2 cellular contexts compared by ENCODE assay signal in the genomic region with DNA sequence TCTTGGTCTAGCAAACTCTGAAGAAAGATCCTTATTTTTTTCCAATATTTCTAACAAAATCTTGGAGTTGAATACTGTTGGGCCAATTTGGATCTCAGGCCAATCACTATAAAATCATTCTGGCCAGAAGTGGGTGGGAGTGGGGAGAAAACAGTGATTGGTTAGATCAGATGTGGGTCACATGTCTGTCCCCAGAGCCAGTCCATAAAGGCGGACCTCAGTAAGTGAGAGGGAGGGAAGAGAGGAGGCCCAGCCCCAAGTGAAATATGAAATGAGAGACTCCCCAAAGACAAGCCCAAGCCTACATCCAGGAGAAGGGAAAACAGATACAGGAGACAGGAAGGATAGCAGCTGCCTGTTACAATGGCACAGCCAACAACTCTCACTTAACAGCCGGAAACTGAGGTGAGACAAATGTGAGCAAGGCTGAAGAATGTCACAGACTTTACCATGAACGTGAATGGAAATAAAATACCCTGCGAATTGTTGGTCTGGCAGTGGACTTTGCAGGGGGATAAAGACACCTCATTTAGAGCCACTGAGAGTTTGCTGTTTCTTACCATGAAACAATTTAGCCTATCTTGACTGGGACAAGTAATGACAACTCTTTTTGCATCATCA.
TF ChIP-seq lines count a peak whose summit lies in the region.

No MANE protein-coding gene starts in this region.

TF ChIP-seq in HepG2, 621 proteins besides CTCF, POLR2A, EP300 and RAD21:
- no peak for TF ChIP-seq NAIF1 (CRISPR knock-in tag; IDR thresholded peaks at IDR 0.05; ENCODE audit: borderline replicate concordance)
- TF ChIP-seq, protein P1, sequence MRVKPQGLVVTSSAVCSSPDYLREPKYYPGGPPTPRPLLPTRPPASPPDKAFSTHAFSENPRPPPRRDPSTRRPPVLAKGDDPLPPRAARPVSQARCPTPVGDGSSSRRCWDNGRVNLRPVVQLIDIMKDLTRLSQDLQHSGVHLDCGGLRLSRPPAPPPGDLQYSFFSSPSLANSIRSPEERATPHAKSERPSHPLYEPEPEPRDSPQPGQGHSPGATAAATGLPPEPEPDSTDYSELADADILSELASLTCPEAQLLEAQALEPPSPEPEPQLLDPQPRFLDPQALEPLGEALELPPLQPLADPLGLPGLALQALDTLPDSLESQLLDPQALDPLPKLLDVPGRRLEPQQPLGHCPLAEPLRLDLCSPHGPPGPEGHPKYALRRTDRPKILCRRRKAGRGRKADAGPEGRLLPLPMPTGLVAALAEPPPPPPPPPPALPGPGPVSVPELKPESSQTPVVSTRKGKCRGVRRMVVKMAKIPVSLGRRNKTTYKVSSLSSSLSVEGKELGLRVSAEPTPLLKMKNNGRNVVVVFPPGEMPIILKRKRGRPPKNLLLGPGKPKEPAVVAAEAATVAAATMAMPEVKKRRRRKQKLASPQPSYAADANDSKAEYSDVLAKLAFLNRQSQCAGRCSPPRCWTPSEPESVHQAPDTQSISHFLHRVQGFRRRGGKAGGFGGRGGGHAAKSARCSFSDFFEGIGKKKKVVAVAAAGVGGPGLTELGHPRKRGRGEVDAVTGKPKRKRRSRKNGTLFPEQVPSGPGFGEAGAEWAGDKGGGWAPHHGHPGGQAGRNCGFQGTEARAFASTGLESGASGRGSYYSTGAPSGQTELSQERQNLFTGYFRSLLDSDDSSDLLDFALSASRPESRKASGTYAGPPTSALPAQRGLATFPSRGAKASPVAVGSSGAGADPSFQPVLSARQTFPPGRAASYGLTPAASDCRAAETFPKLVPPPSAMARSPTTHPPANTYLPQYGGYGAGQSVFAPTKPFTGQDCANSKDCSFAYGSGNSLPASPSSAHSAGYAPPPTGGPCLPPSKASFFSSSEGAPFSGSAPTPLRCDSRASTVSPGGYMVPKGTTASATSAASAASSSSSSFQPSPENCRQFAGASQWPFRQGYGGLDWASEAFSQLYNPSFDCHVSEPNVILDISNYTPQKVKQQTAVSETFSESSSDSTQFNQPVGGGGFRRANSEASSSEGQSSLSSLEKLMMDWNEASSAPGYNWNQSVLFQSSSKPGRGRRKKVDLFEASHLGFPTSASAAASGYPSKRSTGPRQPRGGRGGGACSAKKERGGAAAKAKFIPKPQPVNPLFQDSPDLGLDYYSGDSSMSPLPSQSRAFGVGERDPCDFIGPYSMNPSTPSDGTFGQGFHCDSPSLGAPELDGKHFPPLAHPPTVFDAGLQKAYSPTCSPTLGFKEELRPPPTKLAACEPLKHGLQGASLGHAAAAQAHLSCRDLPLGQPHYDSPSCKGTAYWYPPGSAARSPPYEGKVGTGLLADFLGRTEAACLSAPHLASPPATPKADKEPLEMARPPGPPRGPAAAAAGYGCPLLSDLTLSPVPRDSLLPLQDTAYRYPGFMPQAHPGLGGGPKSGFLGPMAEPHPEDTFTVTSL (CRISPR knock-in tag; IDR thresholded peaks at IDR 0.05; ENCODE audit: borderline replicate concordance), result no peak
- no peak for TF ChIP-seq NFYC (CRISPR knock-in tag; IDR thresholded peaks at IDR 0.05)
- TF ChIP-seq RARG (CRISPR knock-in tag; IDR thresholded peaks at IDR 0.05; ENCODE audit: low read depth), result no peak
- TF ChIP-seq HNRNPL (IDR thresholded peaks at IDR 0.05; ENCODE audit: low read depth, low read length), result no peak
- no peak for TF ChIP-seq REXO4 (CRISPR knock-in tag; IDR thresholded peaks at IDR 0.05; ENCODE audit: borderline replicate concordance)
TF ChIP-seq in HepG2: peak in this region for 0.

TF ChIP-seq in GM12878, 131 proteins besides CTCF, POLR2A, EP300 and RAD21:
- TF ChIP-seq NFIC (IDR thresholded peaks at IDR 0.05; ENCODE audit: low read depth, low read length), result no peak
- no peak for TF ChIP-seq JUND (IDR thresholded peaks at IDR 0.05; ENCODE audit: low read depth, low read length)
- no peak for TF ChIP-seq HCFC1 (IDR thresholded peaks at IDR 0.05; ENCODE audit: low read length)
- no peak for TF ChIP-seq EZH2 (IDR thresholded peaks at IDR 0.05; ENCODE audit: borderline replicate concordance, control insufficient read depth, low read depth, low read length)
- no peak for TF ChIP-seq ZNF384 (IDR thresholded peaks at IDR 0.05; ENCODE audit: borderline replicate concordance, low read depth, low read length)
- no peak for TF ChIP-seq NRF1 (conservative IDR thresholded peaks at IDR 0.05; ENCODE audit: low read depth, low read length)
- TF ChIP-seq CHD4 (IDR thresholded peaks at IDR 0.05), result no peak
- TF ChIP-seq FOXK2 (IDR thresholded peaks at IDR 0.05), result no peak
- TF ChIP-seq, protein P2, sequence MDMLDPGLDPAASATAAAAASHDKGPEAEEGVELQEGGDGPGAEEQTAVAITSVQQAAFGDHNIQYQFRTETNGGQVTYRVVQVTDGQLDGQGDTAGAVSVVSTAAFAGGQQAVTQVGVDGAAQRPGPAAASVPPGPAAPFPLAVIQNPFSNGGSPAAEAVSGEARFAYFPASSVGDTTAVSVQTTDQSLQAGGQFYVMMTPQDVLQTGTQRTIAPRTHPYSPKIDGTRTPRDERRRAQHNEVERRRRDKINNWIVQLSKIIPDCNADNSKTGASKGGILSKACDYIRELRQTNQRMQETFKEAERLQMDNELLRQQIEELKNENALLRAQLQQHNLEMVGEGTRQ (IDR thresholded peaks at IDR 0.05; ENCODE audit: borderline replicate concordance, low read depth, low read length), result no peak
- no peak for TF ChIP-seq RUNX3 (IDR thresholded peaks at IDR 0.05; ENCODE audit: low read length)
- TF ChIP-seq, protein P3, sequence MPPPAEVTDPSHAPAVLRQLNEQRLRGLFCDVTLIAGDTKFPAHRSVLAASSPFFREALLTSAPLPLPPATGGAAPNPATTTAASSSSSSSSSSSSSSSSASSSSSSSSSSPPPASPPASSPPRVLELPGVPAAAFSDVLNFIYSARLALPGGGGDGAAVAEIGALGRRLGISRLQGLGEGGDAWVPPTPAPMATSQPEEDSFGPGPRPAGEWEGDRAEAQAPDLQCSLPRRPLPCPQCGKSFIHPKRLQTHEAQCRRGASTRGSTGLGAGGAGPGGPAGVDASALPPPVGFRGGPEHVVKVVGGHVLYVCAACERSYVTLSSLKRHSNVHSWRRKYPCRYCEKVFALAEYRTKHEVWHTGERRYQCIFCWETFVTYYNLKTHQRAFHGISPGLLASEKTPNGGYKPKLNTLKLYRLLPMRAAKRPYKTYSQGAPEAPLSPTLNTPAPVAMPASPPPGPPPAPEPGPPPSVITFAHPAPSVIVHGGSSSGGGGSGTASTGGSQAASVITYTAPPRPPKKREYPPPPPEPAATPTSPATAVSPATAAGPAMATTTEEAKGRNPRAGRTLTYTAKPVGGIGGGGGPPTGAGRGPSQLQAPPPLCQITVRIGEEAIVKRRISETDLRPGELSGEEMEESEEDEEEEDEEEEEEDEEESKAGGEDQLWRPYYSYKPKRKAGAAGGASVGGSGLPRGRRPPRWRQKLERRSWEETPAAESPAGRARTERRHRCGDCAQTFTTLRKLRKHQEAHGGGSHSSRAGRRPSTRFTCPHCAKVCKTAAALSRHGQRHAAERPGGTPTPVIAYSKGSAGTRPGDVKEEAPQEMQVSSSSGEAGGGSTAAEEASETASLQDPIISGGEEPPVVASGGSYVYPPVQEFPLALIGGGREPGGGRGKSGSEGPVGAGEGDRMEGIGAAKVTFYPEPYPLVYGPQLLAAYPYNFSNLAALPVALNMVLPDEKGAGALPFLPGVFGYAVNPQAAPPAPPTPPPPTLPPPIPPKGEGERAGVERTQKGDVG (CRISPR knock-in tag; IDR thresholded peaks at IDR 0.05), result no peak
